In the genomic region with DNA sequence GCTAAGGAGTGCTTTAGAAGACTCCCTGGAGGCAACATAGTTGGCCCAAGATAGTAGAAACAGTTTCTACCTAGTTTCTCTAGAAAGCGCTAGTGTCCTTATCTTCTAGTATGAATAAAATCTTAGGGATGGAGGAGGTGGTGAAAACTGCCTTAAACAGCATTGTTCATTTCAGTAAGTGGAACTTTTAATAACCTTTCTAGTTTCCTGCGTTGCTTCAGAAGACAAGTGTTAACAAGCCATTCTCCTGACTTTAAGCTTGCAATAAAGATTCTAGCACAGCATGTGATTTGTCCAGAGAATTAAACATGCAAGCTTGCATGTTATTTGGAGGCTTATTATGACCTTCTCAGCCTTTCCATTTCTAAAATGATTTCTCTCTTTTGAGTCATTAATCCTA, we compare ENCODE assay signal across 25 cellular contexts.
"Had no signal": no experiment of that assay in that cellular context is flagged by ENCODE, and none has a peak within 500 bp of the region (broad histone marks: within the 10 kb centered on the region; RNA-seq: fewer than 3 reads in every experiment).

No MANE protein-coding gene starts in this region.

- H3K9me3 ChIP-seq: colonic mucosa, esophagus muscularis mucosa, left ventricle myocardium inferior, neutrophil, suprapubic skin, thyroid gland, upper lobe of left lung, uterus had no signal

- H3K4me1 ChIP-seq: colonic mucosa, esophagus muscularis mucosa, left ventricle myocardium inferior, thyroid gland, upper lobe of left lung, uterus had no signal

- H3K27ac Mint-ChIP-seq: naive thymus-derived CD4-positive, alpha-beta T cell; nephron progenitor cell; stimulated activated effector memory CD8-positive, alpha-beta T cell treated with anti-CD3 and anti-CD28 coated beads, Interleukin-12 subunit alpha, Interleukin-12 subunit beta, amount 100 ng/mL, for 72 hours had no signal

- H3K9me3 Mint-ChIP-seq: immature natural killer cell; naive thymus-derived CD4-positive, alpha-beta T cell; nephron progenitor cell; stimulated activated effector memory CD8-positive, alpha-beta T cell treated with anti-CD3 and anti-CD28 coated beads, Interleukin-12 subunit alpha, Interleukin-12 subunit beta, amount 100 ng/mL, for 72 hours had no signal

- H3K4me3 ChIP-seq: colonic mucosa, esophagus muscularis mucosa, left ventricle myocardium inferior, lung, smooth muscle cell, suprapubic skin, thyroid gland, upper lobe of left lung, uterus had no signal

- H3K27ac ChIP-seq: colonic mucosa, esophagus muscularis mucosa, left ventricle myocardium inferior, neutrophil, suprapubic skin, thyroid gland, upper lobe of left lung, uterus had no signal

- H3K4me2 ChIP-seq: smooth muscle cell had no signal

- H3K27me3 Mint-ChIP-seq: naive thymus-derived CD4-positive, alpha-beta T cell had no signal

- ATAC-seq: left cardiac atrium; naive thymus-derived CD4-positive, alpha-beta T cell; right cardiac atrium; stimulated activated effector memory CD8-positive, alpha-beta T cell treated with anti-CD3 and anti-CD28 coated beads, Interleukin-12 subunit alpha, Interleukin-12 subunit beta, amount 100 ng/mL, for 72 hours; stimulated activated naive CD8-positive, alpha-beta T cell treated with anti-CD3 and anti-CD28 coated beads, Interleukin-15, Interleukin-2, amounts not matched to agents 100 U/mL and 50 U/mL, for 24 hours had no signal

- H3K4me1 Mint-ChIP-seq: immature natural killer cell; nephron progenitor cell; stimulated activated effector memory CD8-positive, alpha-beta T cell treated with anti-CD3 and anti-CD28 coated beads, Interleukin-12 subunit alpha, Interleukin-12 subunit beta, amount 100 ng/mL, for 72 hours had no signal

- H3K27me3 ChIP-seq: colonic mucosa, esophagus muscularis mucosa, neutrophil, suprapubic skin, thyroid gland, upper lobe of left lung, uterus had no signal

- H3K36me3 ChIP-seq: colonic mucosa, thyroid gland, uterus had no signal

- DNase-seq: cerebellar nuclear complex; colonic mucosa; dermis blood vessel endothelial cell; foreskin fibroblast; immature natural killer cell; kidney; left cardiac atrium; left ventricle myocardium inferior; mesendoderm; naive thymus-derived CD4-positive, alpha-beta T cell; nephron progenitor cell; posterior cingulate gyrus; right cardiac atrium; stimulated activated CD4-positive, alpha-beta T cell treated with anti-CD3 and anti-CD28 coated beads, Interleukin-4, amount 100 ng/mL, for 1 hour; stimulated activated CD8-positive, alpha-beta memory T cell treated with anti-CD3 and anti-CD28 coated beads, Interleukin-4, amount 100 ng/mL, for 48 hours; stimulated activated naive CD8-positive, alpha-beta T cell treated with anti-CD3 and anti-CD28 coated beads, Interleukin-15, Interleukin-2, amounts not matched to agents 100 U/mL and 50 U/mL, for 24 hours; thyroid gland; upper lobe of left lung; uterus had no signal

- H3K4me3 Mint-ChIP-seq: immature natural killer cell; naive thymus-derived CD4-positive, alpha-beta T cell; nephron progenitor cell; stimulated activated effector memory CD8-positive, alpha-beta T cell treated with anti-CD3 and anti-CD28 coated beads, Interleukin-12 subunit alpha, Interleukin-12 subunit beta, amount 100 ng/mL, for 72 hours had no signal
